1 cellular context compared by ENCODE assay signal in genomic region chr12:96371138-96371786, GRCh38.
A peak's percentile ranks its signal among the peaks of the same experiment; 100 is the strongest.
TF ChIP-seq lines count a peak whose summit lies in the region.

No MANE protein-coding gene starts in this region.

TF ChIP-seq in K562, 482 proteins besides CTCF, POLR2A, EP300 and RAD21 (continued from another document):
- TF ChIP-seq CEBPZ (IDR thresholded peaks at IDR 0.05; ENCODE audit: borderline replicate concordance, low read depth, low read length), result no peak
- 0 out of 2 replicates have a peak, but pooled peaks have one; percentile 23 for TF ChIP-seq CREM (IDR thresholded peaks at IDR 0.05; ENCODE audit: low read depth)
- no peak for TF ChIP-seq PCBP2 (IDR thresholded peaks at IDR 0.05; ENCODE audit: low read depth, low read length, poor library complexity, severe bottlenecking)
- no peak for TF ChIP-seq MAFF (IDR thresholded peaks at IDR 0.05; ENCODE audit: low read length)
- no peak for TF ChIP-seq SMAD2 (IDR thresholded peaks at IDR 0.05; ENCODE audit: low read depth, low read length)
- TF ChIP-seq SMAD4 (CRISPR knock-in tag; conservative IDR thresholded peaks at IDR 0.05), result peak; percentile 31; the same call in 1 of the 2 replicates
- TF ChIP-seq SUPT5H (IDR thresholded peaks at IDR 0.05), result no peak
- no peak for TF ChIP-seq MCM5 (IDR thresholded peaks at IDR 0.05; ENCODE audit: low read depth)
- no peak for TF ChIP-seq FOXP4 (CRISPR knock-in tag; IDR thresholded peaks at IDR 0.05; ENCODE audit: borderline replicate concordance)
- TF ChIP-seq MLLT1 (IDR thresholded peaks at IDR 0.05), result peak in 1 of 2 experiments; percentile 59; a peak in 1 of 4 replicates
- no peak for TF ChIP-seq POLR2AphosphoS5 (IDR thresholded peaks at IDR 0.05; ENCODE audit: control insufficient read depth, insufficient read depth, low read depth, low read length)
- no peak for TF ChIP-seq VEZF1 (CRISPR knock-in tag; IDR thresholded peaks at IDR 0.05)
- TF ChIP-seq ZNF316 (IDR thresholded peaks at IDR 0.05), result peak; percentile 76
- TF ChIP-seq GATAD2A (IDR thresholded peaks at IDR 0.05), result no peak
- no peak for TF ChIP-seq NEUROD1 (IDR thresholded peaks at IDR 0.05; ENCODE audit: borderline replicate concordance, low read depth, low read length, partially characterized antibody)
- no peak for TF ChIP-seq ZNF707 (CRISPR knock-in tag; conservative IDR thresholded peaks at IDR 0.05)
- no peak for TF ChIP-seq ID3 (CRISPR knock-in tag; IDR thresholded peaks at IDR 0.05)
- TF ChIP-seq ID3 (tag; IDR thresholded peaks at IDR 0.05), result no peak
- TF ChIP-seq C11orf30 (IDR thresholded peaks at IDR 0.05; ENCODE audit: low read depth), result peak; percentile 82
- no peak for TF ChIP-seq TCFL5 (CRISPR knock-in tag; conservative IDR thresholded peaks at IDR 0.05)
- TF ChIP-seq ELK3 (CRISPR knock-in tag; IDR thresholded peaks at IDR 0.05), result no peak
- TF ChIP-seq DNMT1 (IDR thresholded peaks at IDR 0.05), result no peak
- no peak for TF ChIP-seq MYC (IDR thresholded peaks at IDR 0.05; ENCODE audit: low read depth, low read length)
- no peak for TF ChIP-seq MYC (CRISPR knock-in tag; IDR thresholded peaks at IDR 0.05; ENCODE audit: borderline replicate concordance, low read depth)
- TF ChIP-seq TAF7 (tag; IDR thresholded peaks at IDR 0.05), result no peak
- TF ChIP-seq MAFK (IDR thresholded peaks at IDR 0.05; ENCODE audit: low read length), result 0 out of 2 replicates have a peak, but pooled peaks have one; percentile 9
- TF ChIP-seq ASH1L (IDR thresholded peaks at IDR 0.05; ENCODE audit: borderline replicate concordance, low read depth, partially characterized antibody), result no peak
- no peak for TF ChIP-seq ZNF140 (CRISPR knock-in tag; IDR thresholded peaks at IDR 0.05)
- no peak for TF ChIP-seq PBX2 (CRISPR knock-in tag; IDR thresholded peaks at IDR 0.05; ENCODE audit: low read depth)
- no peak for TF ChIP-seq PBX2 (tag; conservative IDR thresholded peaks at IDR 0.05; ENCODE audit: low read depth)
- no peak for TF ChIP-seq SNRNP70 (optimal IDR thresholded peaks at IDR 0.05; ENCODE audit: low read depth, low read length)
- no peak for TF ChIP-seq DEAF1 (CRISPR knock-in tag; IDR thresholded peaks at IDR 0.05)
- TF ChIP-seq ZNF609 (CRISPR knock-in tag; IDR thresholded peaks at IDR 0.05; ENCODE audit: borderline replicate concordance), result no peak
- TF ChIP-seq CCAR2 (IDR thresholded peaks at IDR 0.05; ENCODE audit: low read depth, low read length), result no peak
- no peak for TF ChIP-seq ZNF507 (tag; conservative IDR thresholded peaks at IDR 0.05)
- TF ChIP-seq CBFA2T3 (IDR thresholded peaks at IDR 0.05), result peak; percentile 76
- TF ChIP-seq ZNF766 (CRISPR knock-in tag; conservative IDR thresholded peaks at IDR 0.05), result 0 out of 2 replicates have a peak, but pooled peaks have one; percentile 22
- peak; percentile 96 to 97 for TF ChIP-seq KDM1A (IDR thresholded peaks at IDR 0.05)
- TF ChIP-seq THRA (IDR thresholded peaks at IDR 0.05), result peak; percentile 39; the same call in 1 of the 2 replicates
